Comparison of ENCODE assay signal across 2 cellular contexts in genomic region chr7:131521651-131522163, GRCh38.
TF ChIP-seq lines count a peak whose summit lies in the region.

No MANE protein-coding gene starts in this region.

TF ChIP-seq in A549, 52 proteins besides CTCF, POLR2A, EP300 and RAD21:
- TF ChIP-seq ZNF302 (CRISPR knock-in tag; IDR thresholded peaks at IDR 0.05) (no peak), CBX2 (IDR thresholded peaks at IDR 0.05; ENCODE audit: borderline replicate concordance, low read depth) (no peak), CBX8 (IDR thresholded peaks at IDR 0.05) (no peak), REST (IDR thresholded peaks at IDR 0.05) (no peak), RFX5 (IDR thresholded peaks at IDR 0.05) (no peak), POLR2AphosphoS2 (conservative IDR thresholded peaks at IDR 0.05; ENCODE audit: low read length) (no peak), NPAS2 (CRISPR knock-in tag; IDR thresholded peaks at IDR 0.05; ENCODE audit: borderline replicate concordance) (no peak), ZFP36 (IDR thresholded peaks at IDR 0.05; ENCODE audit: borderline replicate concordance, partially characterized antibody) (no peak), SREBF2 (IDR thresholded peaks at IDR 0.05) (no peak), MAX (IDR thresholded peaks at IDR 0.05) (no peak), CHD2 (IDR thresholded peaks at IDR 0.05; ENCODE audit: low read length, partially characterized antibody) (no peak), ATOH8 (CRISPR knock-in tag; IDR thresholded peaks at IDR 0.05; ENCODE audit: low read depth) (no peak), KDM5A (IDR thresholded peaks at IDR 0.05) (no peak), USF2 (IDR thresholded peaks at IDR 0.05) (no peak), E2F6 (IDR thresholded peaks at IDR 0.05; ENCODE audit: borderline replicate concordance, low read depth) (no peak), NFE2L2 (conservative IDR thresholded peaks at IDR 0.05; ENCODE audit: low read length) (no peak), EHMT2 (IDR thresholded peaks at IDR 0.05; ENCODE audit: low read depth) (no peak), ESRRA (IDR thresholded peaks at IDR 0.05; ENCODE audit: borderline replicate concordance, low read length) (no peak), ELK1 (IDR thresholded peaks at IDR 0.05; ENCODE audit: low read depth, low read length) (no peak)

TF ChIP-seq in H1, 55 proteins besides CTCF, POLR2A, EP300 and RAD21:
- TF ChIP-seq TAF1 (IDR thresholded peaks at IDR 0.05; ENCODE audit: low read depth, low read length): no peak
- TF ChIP-seq TEAD4 (IDR thresholded peaks at IDR 0.05; ENCODE audit: low read depth, low read length): 0 out of 2 replicates have a peak, but pooled peaks have one; percentile 40
TF ChIP-seq in H1: peak in this region for 1.
